7 cellular contexts compared by ENCODE assay signal in the genomic region with DNA sequence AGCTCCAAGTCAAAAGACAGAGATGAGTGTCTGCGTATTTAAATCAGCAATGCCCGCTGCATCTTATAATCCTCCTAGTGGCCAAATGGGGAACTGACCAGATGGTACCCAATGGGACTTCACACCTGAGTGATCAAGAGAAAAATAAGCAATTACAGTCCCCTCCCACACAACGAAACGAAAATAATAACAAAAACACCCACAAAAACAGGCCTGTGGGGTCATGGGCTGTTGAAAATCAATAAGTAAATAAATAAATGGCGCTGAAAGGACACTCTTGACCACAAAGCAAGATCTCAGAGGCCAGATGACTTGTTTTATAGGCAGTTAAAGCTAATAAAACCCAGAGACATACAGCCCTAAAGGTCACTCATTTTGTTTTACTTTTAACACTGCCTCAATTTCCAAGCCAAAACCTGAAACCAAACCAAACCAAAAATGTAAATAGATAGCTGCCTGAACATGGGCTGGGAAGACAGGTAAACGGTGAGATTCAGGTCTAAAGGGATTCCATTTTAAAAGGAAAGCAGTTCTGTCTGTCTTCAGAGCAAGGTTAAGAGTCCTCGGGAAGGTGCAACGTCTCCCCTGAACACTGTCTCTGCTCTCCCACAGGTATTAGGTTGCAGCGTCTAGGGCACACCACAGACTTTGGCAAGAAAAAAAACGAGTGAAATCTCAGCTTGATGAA. TPM values are rescaled to one million over a fixed set of nuclear protein-coding genes. Genes with fewer than 3 reads are reported as not detected.
DNase-seq lines count a peak whose midpoint lies in the region; ATAC-seq, FAIRE-seq and TF ChIP-seq lines count a peak whose summit lies in the region.

No MANE protein-coding gene starts in this region.

- H2AFZ ChIP-seq in keratinocyte (ENCODE audit: control insufficient read depth, low read length) = peak overlapping the region; percentile 87

- ATAC-seq in HG02870 (IDR thresholded peaks at IDR 0.05; ENCODE audit: unreplicated experiment) = peak; percentile 32

- no peaks in the 10 kb centered on the region for H3K79me2 ChIP-seq in keratinocyte (ENCODE audit: control insufficient read depth, insufficient read depth, low read length)

- H3K4me1 ChIP-seq in keratinocyte (ENCODE audit: control insufficient read depth, extremely low read depth, insufficient read depth, low read length) = peaks cover 12% of the 10 kb centered on the region

- H4K20me1 ChIP-seq in keratinocyte (ENCODE audit: control insufficient read depth, extremely low read depth, insufficient read depth, low read length) = no peaks in the 10 kb centered on the region

- H3K9me3 ChIP-seq in keratinocyte (ENCODE audit: control insufficient read depth, low read depth, low read length) = no peaks in the 10 kb centered on the region

- H3K4me2 ChIP-seq in keratinocyte (ENCODE audit: control insufficient read depth, extremely low read depth, insufficient read depth, low read depth, low read length) = peak overlapping the region; percentile 98

- TF ChIP-seq POLR2A in GM12891 (IDR thresholded peaks at IDR 0.05; ENCODE audit: low read depth, low read length) = no peak

- peak; percentile 60 for FAIRE-seq in GM12891 (lab: Jason Lieb, UNC)
- peak; percentile 74 for FAIRE-seq in keratinocyte (lab: Jason Lieb, UNC)

- no peaks in the 10 kb centered on the region for H3K27me3 ChIP-seq in keratinocyte (ENCODE audit: control insufficient read depth, extremely low read depth, insufficient read depth, low read length)

- dilution Hi-C loops in keratinocyte (cut with MboI; ENCODE audit: extremely low pct_ligation_motif_present, low sequenced_read_pairs) = no loop called here

- peak overlapping the region; percentile 49 for H3K27ac ChIP-seq in keratinocyte (ENCODE audit: control insufficient read depth, insufficient read depth, low read length)

- peak; percentile 46 for DNase-seq in GM12891 (ENCODE audit: insufficient read length, low spot score)
- peak; percentile 78 for DNase-seq in NCI-H2171 treated with DMSO at 0.1 percent for 48 hours (lab: John Stamatoyannopoulos, UW)
- DNase-seq in activated CD4-positive, CD25-positive, alpha-beta regulatory T cell (lab: John Stamatoyannopoulos, UW) = peak; percentile 34 to 63 (median 56)
- peak; percentile 95 for DNase-seq in cerebellar cortex (ENCODE audit: low spot score)
- peak; percentile 62 for DNase-seq in keratinocyte (ENCODE audit: low read depth, low spot score)
- peak; percentile 54 to 95 (median 65) for DNase-seq in stimulated activated CD4-positive, alpha-beta T cell treated with anti-CD3 and anti-CD28 coated beads, Interleukin-12 subunit alpha, Interleukin-12 subunit beta, amount 100 ng/mL, for 48 hours (ENCODE audit: low read depth in 2 of 3, low spot score in 1 of 3)

- TF ChIP-seq CTCF in keratinocyte (optimal IDR thresholded peaks at IDR 0.05 in 1 of 3, IDR thresholded peaks at IDR 0.05 in 1 of 3, conservative IDR thresholded peaks at IDR 0.05 in 1 of 3; ENCODE audit: extremely low read depth in 1 of 3, insufficient read depth in 2 of 3, low read length in 3 of 3) = peak; percentile 70 to 90 (median 79)

- H3K36me3 ChIP-seq in keratinocyte (ENCODE audit: control insufficient read depth in 2 of 2, extremely low read depth in 1 of 2, insufficient read depth in 2 of 2, low read length in 2 of 2) = no peaks in the 10 kb centered on the region

- no peaks in the 10 kb centered on the region for H3K9me1 ChIP-seq in keratinocyte (ENCODE audit: control insufficient read depth, extremely low read depth, insufficient read depth, low read length)

- H3K9ac ChIP-seq in keratinocyte (ENCODE audit: control insufficient read depth, extremely low read depth, insufficient read depth, low read length) = peak overlapping the region; percentile 75

- H3K4me3 ChIP-seq in keratinocyte (ENCODE audit: control insufficient read depth in 2 of 3, extremely low read depth in 1 of 3, insufficient read depth in 2 of 3, low read depth in 1 of 3, low read length in 3 of 3) = peak overlapping the region; percentile 74 to 88 (median 87)

TF ChIP-seq in GM12891, 5 proteins besides CTCF, POLR2A, EP300 and RAD21:
- TF ChIP-seq POU2F2 (IDR thresholded peaks at IDR 0.05; ENCODE audit: low read depth, low read length) (peak; percentile 60; the same call in 1 of the 2 replicates), TAF1 (IDR thresholded peaks at IDR 0.05; ENCODE audit: low read depth, low read length) (no peak), SPI1 (IDR thresholded peaks at IDR 0.05; ENCODE audit: low read depth, low read length) (peak; percentile 64; the same call in 1 of the 2 replicates), PAX5 (IDR thresholded peaks at IDR 0.05; ENCODE audit: insufficient read depth, low read length, severe bottlenecking) (peak; percentile 96), POLR2AphosphoS5 (IDR thresholded peaks at IDR 0.05; ENCODE audit: low read depth, low read length) (no peak)

RNA-seq across cellular contexts. Expression of gene ZNF821, which starts 1.3 kb away (rescaled TPM):
- polyA plus RNA-seq in GM12891 (2012; ENCODE audit: low read depth, missing spikeins) = 4.2 TPM
- polyA plus RNA-seq in keratinocyte = 2.9 to 4.2 TPM (median 3.1 TPM) in 3 replicates
- 5.1 TPM for polyA plus RNA-seq in keratinocyte (2011; ENCODE audit: low read depth)
- polyA plus RNA-seq in keratinocyte (2011; cell fraction: cytosol; rRNA removed) = 2.8 TPM in 2 replicates
- 4.8 TPM in 2 replicates for polyA plus RNA-seq in keratinocyte (2011; cell fraction: nucleus; rRNA removed)
- 2.8 and 4.2 TPM in 2 replicates for polyA plus RNA-seq in keratinocyte (2012; ENCODE audit: low replicate concordance)
- 2.9 to 5.3 TPM (median 4.1 TPM) in 3 replicates for polyA minus RNA-seq in keratinocyte
- polyA minus RNA-seq in keratinocyte (2011; cell fraction: cytosol; rRNA and poly(A)+ RNA removed) = not detected
- polyA minus RNA-seq in keratinocyte (2011; cell fraction: nucleus; rRNA and poly(A)+ RNA removed) = 1.4 and 2.2 TPM in 2 replicates

RNA-seq across cellular contexts. Expression of gene IST1, which starts 12.7 kb away (rescaled TPM):
- polyA plus RNA-seq in GM12891 (2012; ENCODE audit: low read depth, missing spikeins) = 130 TPM
- polyA plus RNA-seq in keratinocyte = 179 to 188 TPM (median 187 TPM) in 3 replicates
- polyA plus RNA-seq in keratinocyte (2011; ENCODE audit: low read depth) = 111 TPM
- 85.0 and 117 TPM in 2 replicates for polyA plus RNA-seq in keratinocyte (2011; cell fraction: cytosol; rRNA removed)
- polyA plus RNA-seq in keratinocyte (2011; cell fraction: nucleus; rRNA removed) = 303 and 335 TPM in 2 replicates
- polyA plus RNA-seq in keratinocyte (2012; ENCODE audit: low replicate concordance) = 88.5 and 128 TPM in 2 replicates
- polyA minus RNA-seq in keratinocyte = 102 to 173 TPM (median 149 TPM) in 3 replicates
- polyA minus RNA-seq in keratinocyte (2011; cell fraction: cytosol; rRNA and poly(A)+ RNA removed) = 40.7 TPM
- polyA minus RNA-seq in keratinocyte (2011; cell fraction: nucleus; rRNA and poly(A)+ RNA removed) = 77.6 and 143 TPM in 2 replicates

RNA-seq across cellular contexts. Expression of gene ATXN1L, which starts 36.9 kb away (rescaled TPM):
- polyA plus RNA-seq in GM12891 (2012; ENCODE audit: low read depth, missing spikeins) = 11.0 TPM
- 10.8 to 16.0 TPM (median 12.8 TPM) in 3 replicates for polyA plus RNA-seq in keratinocyte
- polyA plus RNA-seq in keratinocyte (2011; ENCODE audit: low read depth) = 4.2 TPM
- polyA plus RNA-seq in keratinocyte (2011; cell fraction: cytosol; rRNA removed) = 9.1 and 11.1 TPM in 2 replicates
- 24.3 and 27.1 TPM in 2 replicates for polyA plus RNA-seq in keratinocyte (2011; cell fraction: nucleus; rRNA removed)
- polyA plus RNA-seq in keratinocyte (2012; ENCODE audit: low replicate concordance) = 11.7 and 12.8 TPM in 2 replicates
- polyA minus RNA-seq in keratinocyte = 15.1 to 25.6 TPM (median 16.3 TPM) in 3 replicates
- polyA minus RNA-seq in keratinocyte (2011; cell fraction: cytosol; rRNA and poly(A)+ RNA removed) = 10.7 TPM
- 13.3 and 19.9 TPM in 2 replicates for polyA minus RNA-seq in keratinocyte (2011; cell fraction: nucleus; rRNA and poly(A)+ RNA removed)

Comparison
In these comparisons a context has a peak if more than half of its experiments do, and no peak if none do; other contexts are left out.
1. Peak in every context shown above with its lines: DNase-seq, ATAC-seq, H3K4me3 ChIP-seq and H3K27ac ChIP-seq.